Comparison of ENCODE assay signal across 1 cellular context in genomic region chr1:24384251-24385090, GRCh38.
TF ChIP-seq lines count a peak whose summit lies in the region.

No MANE protein-coding gene starts in this region.

TF ChIP-seq in GM23338, 12 proteins besides CTCF, POLR2A, EP300 and RAD21 (continued from another document):
- TF ChIP-seq EZH2 (IDR thresholded peaks at IDR 0.05; ENCODE audit: low read depth, unreplicated experiment) = no peak
- TF ChIP-seq ZNF462 (CRISPR knock-in tag; IDR thresholded peaks at IDR 0.05) = no peak
- no peak for TF ChIP-seq ZNF331 (CRISPR knock-in tag; IDR thresholded peaks at IDR 0.05; ENCODE audit: low read depth)
- no peak for TF ChIP-seq CREB1 (CRISPR knock-in tag; IDR thresholded peaks at IDR 0.05; ENCODE audit: low read depth)
- TF ChIP-seq POLR2AphosphoS5 (IDR thresholded peaks at IDR 0.05; ENCODE audit: low read depth) = no peak
- TF ChIP-seq ZNF114 (CRISPR knock-in tag; IDR thresholded peaks at IDR 0.05) = no peak
